ENCODE assay signal across 21 cellular contexts in the genomic region with DNA sequence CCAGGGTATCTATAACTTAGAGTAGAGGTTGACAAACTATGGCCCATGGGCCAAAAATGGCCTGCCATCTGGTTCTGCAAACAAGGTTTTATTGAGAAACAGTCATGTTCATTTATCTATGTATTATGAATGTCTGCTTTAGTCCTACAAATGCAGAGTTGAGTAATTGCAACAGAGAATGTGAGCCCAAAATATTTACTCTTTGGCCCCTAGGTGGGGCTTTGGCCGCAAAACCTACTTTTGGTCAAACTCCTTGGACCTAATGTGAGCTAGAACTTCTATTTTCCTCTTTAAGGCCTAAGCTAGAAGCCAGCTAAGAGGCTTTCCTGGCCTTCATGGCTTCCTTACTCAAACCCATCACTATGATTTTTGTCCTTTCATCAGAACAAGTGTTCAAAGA.
DNase-seq lines count a peak whose midpoint lies in the region; ATAC-seq and TF ChIP-seq lines count a peak whose summit lies in the region.
"Had no signal": no experiment of that assay in that cellular context is flagged by ENCODE, and none has a peak within 500 bp of the region (broad histone marks: within the 10 kb centered on the region; RNA-seq: fewer than 3 reads in every experiment).

No MANE protein-coding gene starts in this region.

- intact Hi-C loops in PC-9 (cut with micrococcal nuclease; ENCODE audit: unreplicated experiment): no loop called here

- no peak for ATAC-seq in activated CD4-positive, CD25-positive, alpha-beta regulatory T cell treated with anti-CD3 and anti-CD28 coated beads, Interleukin-2, amount 50 U/mL, for 24 hours
- no peak for ATAC-seq in HG03469 (IDR thresholded peaks at IDR 0.05; ENCODE audit: unreplicated experiment)

- no peak overlapping the region for H2AFZ ChIP-seq in PC-9
- H2AFZ ChIP-seq: parathyroid adenoma had no signal

- POLR2A ChIA-PET in PC-9 (lab: Charles Lee; ENCODE audit: unreplicated experiment): no interaction called here

- peak; percentile 29 for TF ChIP-seq CTCF in DOHH2 (IDR thresholded peaks at IDR 0.05; ENCODE audit: low read depth, low read length, poor library complexity, severe bottlenecking)
- 0 out of 2 replicates have a peak, but pooled peaks have one; percentile 26 for TF ChIP-seq CTCF in PC-9 (conservative IDR thresholded peaks at IDR 0.05)

- H3K27ac ChIP-seq in DOHH2 (ENCODE audit: low read depth, low read length) (no peak overlapping the region), PC-9 (no peak overlapping the region)
- H3K27ac ChIP-seq: esophagus muscularis mucosa, parathyroid adenoma, SJSA1 had no signal

- no peak overlapping the region for H3K4me2 ChIP-seq in DOHH2 (ENCODE audit: low read length)
- no peak overlapping the region for H3K4me2 ChIP-seq in PC-9

- H3K9me3 ChIP-seq in DOHH2 (ENCODE audit: control insufficient read depth, insufficient read depth, low read length): no peaks in the 10 kb centered on the region; the same call in 1 of the 2 replicates
- H3K9me3 ChIP-seq in PC-9 (ENCODE audit: insufficient read depth, low read depth): no peaks in the 10 kb centered on the region; the same call in 1 of the 2 replicates
- H3K9me3 ChIP-seq: SJSA1 had no signal

- H3K4me1 ChIP-seq in DOHH2 (ENCODE audit: control insufficient read depth, low read length) (no peaks in the 10 kb centered on the region), PC-9 (replicated peaks; ENCODE audit: insufficient read depth) (no peaks in the 10 kb centered on the region)
- H3K4me1 ChIP-seq: esophagus muscularis mucosa, parathyroid adenoma, SJSA1 had no signal

- H3K36me3 ChIP-seq in DOHH2 (ENCODE audit: control insufficient read depth, low read length) (no peaks in the 10 kb centered on the region), PC-9 (ENCODE audit: low read depth) (no peaks in the 10 kb centered on the region)
- H3K36me3 ChIP-seq: esophagus muscularis mucosa, SJSA1 had no signal

- H3K79me2 ChIP-seq in DOHH2 (ENCODE audit: control insufficient read depth, low read length) (no peaks in the 10 kb centered on the region), PC-9 (ENCODE audit: low read depth) (no peaks in the 10 kb centered on the region)
- H3K79me2 ChIP-seq: parathyroid adenoma had no signal

- H4K20me1 ChIP-seq in DOHH2 (ENCODE audit: control insufficient read depth, insufficient read depth, low read depth, low read length): no peaks in the 10 kb centered on the region
- no peaks in the 10 kb centered on the region for H4K20me1 ChIP-seq in PC-9 (ENCODE audit: insufficient read depth)

- BruUV-seq in PC-9 (replicated peaks; lab: Mats Ljungman, UMichigan): no TSS peak

- CTCF ChIA-PET in PC-9 (lab: Charles Lee): no interaction called here

- DNase-seq in HuH-7 (ENCODE audit: low spot score) (peak; percentile 25), PC-9 (no peak), iPS-NIHi7 (ENCODE audit: extremely low spot score) (peak; percentile 22), SIG-M5 (lab: John Stamatoyannopoulos, UW) (no peak), globus pallidus (ENCODE audit: low spot score) (no peak)
- DNase-seq: activated CD4-positive, alpha-beta T cell treated with anti-CD3 and anti-CD28 coated beads, Interleukin-2, amount 10 ng/mL, durations not matched to agents 24 days and 14 days; activated gamma-delta T cell treated with Interleukin-2 at 50 U/mL for 16 hours; amygdala; caudate nucleus; CD8-positive, alpha-beta memory T cell; immature natural killer cell; NCI-H2029 treated with DMSO at 0.1 percent for 48 hours; NCI-H510A; stimulated activated CD4-positive, alpha-beta T cell treated with anti-CD3 and anti-CD28 coated beads, Interleukin-4, amount 100 ng/mL, for 1 hour had no signal

- no peaks in the 10 kb centered on the region for H3F3A ChIP-seq in DOHH2 (ENCODE audit: control insufficient read depth, insufficient read depth)
- no peaks in the 10 kb centered on the region for H3F3A ChIP-seq in PC-9 (ENCODE audit: insufficient read depth, low read depth)

- no peaks in the 10 kb centered on the region for H3K9me2 ChIP-seq in DOHH2 (replicated peaks; ENCODE audit: control insufficient read depth, low read length)
- no peaks in the 10 kb centered on the region for H3K9me2 ChIP-seq in PC-9 (ENCODE audit: insufficient read depth)

- no peak overlapping the region for H3K4me3 ChIP-seq in DOHH2 (ENCODE audit: low read length)
- no peak overlapping the region for H3K4me3 ChIP-seq in PC-9
- H3K4me3 ChIP-seq: esophagus muscularis mucosa, lung, SJSA1 had no signal

- no peaks in the 10 kb centered on the region for H3K27me3 ChIP-seq in DOHH2 (ENCODE audit: control insufficient read depth, low read length)
- no peaks in the 10 kb centered on the region for H3K27me3 ChIP-seq in PC-9 (ENCODE audit: insufficient read depth, low read depth)
- H3K27me3 ChIP-seq: esophagus muscularis mucosa, SJSA1 had no signal

Comparison
In these comparisons a context has a peak if more than half of its experiments do, and no peak if none do; other contexts are left out.
1. DNase-seq: peak in HuH-7 (single experiment) and iPS-NIHi7 (single experiment); none in PC-9 (0 of 2), SIG-M5 (single experiment) and globus pallidus (single experiment).